Comparison of ENCODE assay signal across 17 cellular contexts in genomic region chr11:134040386-134041297, GRCh38. TPM values are rescaled to one million over a fixed set of nuclear protein-coding genes. Genes with fewer than 3 reads are reported as not detected.
DNase-seq lines count a peak whose midpoint lies in the region; ATAC-seq, FAIRE-seq and TF ChIP-seq lines count a peak whose summit lies in the region.
"Had no signal": no experiment of that assay in that cellular context is flagged by ENCODE, and none has a peak within 500 bp of the region (broad histone marks: within the 10 kb centered on the region; RNA-seq: fewer than 3 reads in every experiment).

No MANE protein-coding gene starts in this region.

- no peak for FAIRE-seq in RCC 7860 (lab: Jason Lieb, UNC)
- FAIRE-seq: GM18507 had no signal

- H3K27ac Mint-ChIP-seq in CD4-positive, CD25-positive, alpha-beta regulatory T cell, result peak overlapping the region in 2 of 3 donors; percentile 24 to 30

- no peak overlapping the region for H3K27ac ChIP-seq in CD4-positive, CD25-positive, alpha-beta regulatory T cell (ENCODE audit: insufficient read depth, low read length, poor library complexity, severe bottlenecking)
- peak overlapping the region in 3 of 4 donors; percentile 13 to 79 (median 49) for H3K27ac ChIP-seq in Peyer's patch
- no peak overlapping the region for H3K27ac ChIP-seq in osteoblast (ENCODE audit: low read depth, low read length)
- H3K27ac ChIP-seq: body of pancreas, SK-N-MC had no signal

- no peak for DNase-seq in CD4-positive, CD25-positive, alpha-beta regulatory T cell
- DNase-seq in Peyer's patch (no peak), epithelial cell of esophagus (ENCODE audit: low read depth) (peak; percentile 50), osteoblast (ENCODE audit: insufficient read length, low spot score, missing footprints) (peak; percentile 85), HT-29 (ENCODE audit: low spot score) (no peak), NCI-H1930 (lab: John Stamatoyannopoulos, UW) (no peak), RKO (ENCODE audit: low spot score) (no peak), RCC 7860 (ENCODE audit: low spot score) (no peak)
- DNase-seq: activated CD8-positive, alpha-beta memory T cell treated with anti-CD3 and anti-CD28 coated beads for 24 hours; body of pancreas; heart right ventricle; naive B cell; NCI-H2081; stimulated activated CD4-positive, alpha-beta T cell treated with anti-CD3 and anti-CD28 coated beads, Interleukin-2, amount 100 ng/mL, for 24 hours had no signal

- peaks cover 23% of the 10 kb centered on the region for H3K4me1 ChIP-seq in CD4-positive, CD25-positive, alpha-beta regulatory T cell (ENCODE audit: control insufficient read depth, insufficient read depth, low read length, poor library complexity, severe bottlenecking)
- peaks cover 0 to 8% (median 2%) of the 10 kb centered on the region in 4 donors for H3K4me1 ChIP-seq in Peyer's patch
- H3K4me1 ChIP-seq in osteoblast (ENCODE audit: insufficient read depth, low read length), result peaks cover 8% of the 10 kb centered on the region

- peaks cover 7% of the 10 kb centered on the region for H3K27me3 Mint-ChIP-seq in CD4-positive, CD25-positive, alpha-beta regulatory T cell

- no peaks in the 10 kb centered on the region for H3K9me3 ChIP-seq in CD4-positive, CD25-positive, alpha-beta regulatory T cell (ENCODE audit: control insufficient read depth in 2 of 2, low read length in 2 of 2)
- H3K9me3 ChIP-seq in Peyer's patch (no peaks in the 10 kb centered on the region), osteoblast (ENCODE audit: low read depth, low read length) (no peaks in the 10 kb centered on the region)
- H3K9me3 ChIP-seq: body of pancreas, HAP-1, heart right ventricle had no signal

- H3K36me3 ChIP-seq in CD4-positive, CD25-positive, alpha-beta regulatory T cell (ENCODE audit: control insufficient read depth, insufficient read depth, low read length), result no peaks in the 10 kb centered on the region
- no peaks in the 10 kb centered on the region for H3K36me3 ChIP-seq in Peyer's patch
- no peaks in the 10 kb centered on the region for H3K36me3 ChIP-seq in osteoblast (ENCODE audit: insufficient read depth, low read length)
- H3K36me3 ChIP-seq: HAP-1, heart right ventricle had no signal

- H3K9me3 Mint-ChIP-seq in CD4-positive, CD25-positive, alpha-beta regulatory T cell, result peaks cover 0 to 2% (median 0%) of the 10 kb centered on the region in 7 donors
- H3K9me3 Mint-ChIP-seq: naive B cell had no signal

- no peaks in the 10 kb centered on the region for H4K20me1 ChIP-seq in osteoblast (ENCODE audit: insufficient read depth, low read length)

- H3K79me2 ChIP-seq in osteoblast (ENCODE audit: insufficient read depth, low read length), result no peaks in the 10 kb centered on the region

- H2AFZ ChIP-seq in osteoblast (ENCODE audit: low read length), result peak overlapping the region; percentile 16

- no peaks in the 10 kb centered on the region for H3K36me3 Mint-ChIP-seq in CD4-positive, CD25-positive, alpha-beta regulatory T cell
- H3K36me3 Mint-ChIP-seq: naive B cell had no signal

- peak overlapping the region; percentile 27 for H3K4me2 ChIP-seq in osteoblast (ENCODE audit: insufficient read depth, low read length)

- H3K4me3 Mint-ChIP-seq in CD4-positive, CD25-positive, alpha-beta regulatory T cell, result peak overlapping the region in 2 of 4 donors; percentile 27 to 43

- H3K4me1 Mint-ChIP-seq in CD4-positive, CD25-positive, alpha-beta regulatory T cell, result peaks cover 0 to 26% (median 16%) of the 10 kb centered on the region in 4 donors

- no peak for TF ChIP-seq POLR2A in Peyer's patch (IDR thresholded peaks at IDR 0.05)

- no peak for ATAC-seq in CD4-positive, CD25-positive, alpha-beta regulatory T cell (ENCODE audit: low read depth in 2 of 2)
- ATAC-seq: body of pancreas, heart right ventricle had no signal

- no peak for TF ChIP-seq CTCF in Peyer's patch (IDR thresholded peaks at IDR 0.05)
- TF ChIP-seq CTCF in epithelial cell of esophagus (IDR thresholded peaks at IDR 0.05; ENCODE audit: insufficient read depth, low read depth, low read length, missing control alignments), result no peak
- TF ChIP-seq CTCF in osteoblast (IDR thresholded peaks at IDR 0.05; ENCODE audit: extremely low read depth, low read depth, low read length), result no peak

- no peaks in the 10 kb centered on the region for H3K27me3 ChIP-seq in CD4-positive, CD25-positive, alpha-beta regulatory T cell (ENCODE audit: control insufficient read depth, insufficient read depth, low read length)
- H3K27me3 ChIP-seq in Peyer's patch (no peaks in the 10 kb centered on the region), osteoblast (ENCODE audit: insufficient read depth, low read length) (peaks cover 4% of the 10 kb centered on the region)
- H3K27me3 ChIP-seq: body of pancreas had no signal

- no peak overlapping the region for H3K4me3 ChIP-seq in CD4-positive, CD25-positive, alpha-beta regulatory T cell (ENCODE audit: low read depth, low read length)
- H3K4me3 ChIP-seq in Peyer's patch, result no peak overlapping the region
- H3K4me3 ChIP-seq in epithelial cell of esophagus (ENCODE audit: low read length), result no peak overlapping the region
- H3K4me3 ChIP-seq in osteoblast (ENCODE audit: insufficient read depth, low read length), result no peak overlapping the region
- H3K4me3 ChIP-seq: body of pancreas, HAP-1, heart right ventricle, SK-N-MC had no signal

RNA-seq across cellular contexts. Expression of gene JAM3, which starts 28.2 kb away (rescaled TPM):
- total RNA-seq in CD4-positive, CD25-positive, alpha-beta regulatory T cell, result 5.5 TPM
- 1 to 10 TPM; 3.1 to 4.6 (median 3.3) TPM for polyA plus RNA-seq in CD4-positive, CD25-positive, alpha-beta regulatory T cell
- total RNA-seq in Peyer's patch (10 to 100 TPM in 1 of 4 donors, 1 to 10 TPM in 3; 4.6 to 14.0 (median 8.5) TPM), osteoblast (56.3 and 57.5 TPM in 2 replicates)
- total RNA-seq in HT-29 (2014; rRNA removed; shearing (Covaris generic)), result not detected in 2 replicates

Comparison
In these comparisons a context has a peak if more than half of its experiments do, and no peak if none do; other contexts are left out.
1. DNase-seq: peak in epithelial cell of esophagus (single experiment) and osteoblast (single experiment); none in CD4-positive, CD25-positive, alpha-beta regulatory T cell (0 of 3), Peyer's patch (0 of 3), HT-29 (single experiment), NCI-H1930 (0 of 2), RKO (single experiment) and RCC 7860 (single experiment).
2. H3K27ac ChIP-seq: peak in Peyer's patch (3 of 4); none in CD4-positive, CD25-positive, alpha-beta regulatory T cell (single experiment) and osteoblast (single experiment).